Comparison of ENCODE assay signal across 20 cellular contexts in genomic region chr2:127052068-127052770, GRCh38. TPM values are rescaled to one million over a fixed set of nuclear protein-coding genes. Genes with fewer than 3 reads are reported as not detected.
DNase-seq lines count a peak whose midpoint lies in the region; ATAC-seq and TF ChIP-seq lines count a peak whose summit lies in the region.
"Had no signal": no experiment of that assay in that cellular context is flagged by ENCODE, and none has a peak within 500 bp of the region (broad histone marks: within the 10 kb centered on the region; RNA-seq: fewer than 3 reads in every experiment).

No MANE protein-coding gene starts in this region.

- no peaks in the 10 kb centered on the region for H3K9me3 Mint-ChIP-seq in CD14-positive monocyte
- H3K9me3 Mint-ChIP-seq: activated naive CD4-positive, alpha-beta T cell treated with anti-CD3 and anti-CD28 coated beads, Interleukin-2, amount 50 U/mL, for 72 hours; naive B cell had no signal

- no peak overlapping the region for H3K4me3 Mint-ChIP-seq in CD14-positive monocyte
- H3K4me3 Mint-ChIP-seq: naive B cell had no signal

- H3K9me3 ChIP-seq in effector memory CD4-positive, alpha-beta T cell (ENCODE audit: control insufficient read depth, low read length), result no peaks in the 10 kb centered on the region
- H3K9me3 ChIP-seq: Caco-2, testis had no signal

- no peaks in the 10 kb centered on the region for H3K36me3 Mint-ChIP-seq in CD14-positive monocyte
- H3K36me3 Mint-ChIP-seq: activated naive CD4-positive, alpha-beta T cell treated with anti-CD3 and anti-CD28 coated beads, Interleukin-2, amount 50 U/mL, for 72 hours had no signal

- TF ChIP-seq CTCF in CD14-positive monocyte (IDR thresholded peaks at IDR 0.05), result no peak

- peaks cover 0 to 9% (median 2%) of the 10 kb centered on the region in 3 donors for H3K27me3 Mint-ChIP-seq in CD14-positive monocyte (ENCODE audit: low read depth in 3 of 3)
- H3K27me3 Mint-ChIP-seq: naive B cell had no signal

- H3K4me1 ChIP-seq in effector memory CD4-positive, alpha-beta T cell (ENCODE audit: control insufficient read depth, insufficient read depth, low read length, poor library complexity, severe bottlenecking), result no peaks in the 10 kb centered on the region
- H3K4me1 ChIP-seq: testis had no signal

- H3K27me3 ChIP-seq in effector memory CD4-positive, alpha-beta T cell (replicated peaks; ENCODE audit: control insufficient read depth, insufficient read depth, low read length, poor library complexity, severe bottlenecking), result no peaks in the 10 kb centered on the region
- H3K27me3 ChIP-seq: testis had no signal

- H3K4me3 ChIP-seq in effector memory CD4-positive, alpha-beta T cell (ENCODE audit: insufficient read depth, low read depth, low read length, poor library complexity, severe bottlenecking), result no peak overlapping the region
- H3K4me3 ChIP-seq: skin epidermis, testis had no signal

- H3K27ac Mint-ChIP-seq in CD14-positive monocyte, result peak overlapping the region in 1 of 7 donors; percentile 52

- peaks cover 2% of the 10 kb centered on the region for H3K4me1 Mint-ChIP-seq in CD14-positive monocyte

- peak; percentile 27 for DNase-seq in activated CD4-positive, CD25-positive, alpha-beta regulatory T cell treated with anti-CD3 and anti-CD28 coated beads, Interleukin-2, amount 50 U/mL, for 72 hours
- DNase-seq in CD14-positive monocyte (ENCODE audit: low spot score), result peak; percentile 45
- peak in 35 of 42 donors; percentile 40 to 90 (median 68) for DNase-seq in head of caudate nucleus
- peak; percentile 80 for DNase-seq in posterior vena cava (ENCODE audit: low spot score)
- no peak for DNase-seq in NCI-H82 (lab: John Stamatoyannopoulos, UW)
- DNase-seq in effector memory CD4-positive, alpha-beta T cell, result no peak
- no peak for DNase-seq in DMS114 treated with DMSO at 0.1 percent for 48 hours (lab: John Stamatoyannopoulos, UW; ENCODE audit: unreplicated experiment)
- DNase-seq: ACHN; activated CD8-positive, alpha-beta memory T cell treated with anti-CD3 and anti-CD28 coated beads for 24 hours; Karpas-422; naive B cell; NCI-H1417 treated with DMSO at 0.1 percent for 48 hours; NCI-H524 treated with DMSO at 0.1 percent for 48 hours; RPMI8226; testis had no signal

- no peak for ATAC-seq in activated CD4-positive, CD25-positive, alpha-beta regulatory T cell treated with anti-CD3 and anti-CD28 coated beads, Interleukin-2, amount 50 U/mL, for 24 hours
- ATAC-seq: activated naive CD4-positive, alpha-beta T cell treated with anti-CD3 and anti-CD28 coated beads, Interleukin-2, amount 50 U/mL, for 72 hours had no signal

- no peak overlapping the region for H3K27ac ChIP-seq in effector memory CD4-positive, alpha-beta T cell (ENCODE audit: insufficient read depth, low read length, poor library complexity, severe bottlenecking)
- H3K27ac ChIP-seq: HL-60, skin epidermis, testis had no signal

- intact Hi-C loops in CD14-positive monocyte (cut with micrococcal nuclease), result no loop called here
- intact Hi-C loops in head of caudate nucleus (cut with DNase I), result no loop called here
- intact Hi-C loops in posterior vena cava (cut with DNase I), result no loop called here

- peaks cover 53% of the 10 kb centered on the region for H3K36me3 ChIP-seq in effector memory CD4-positive, alpha-beta T cell (ENCODE audit: control insufficient read depth, insufficient read depth, low read length)

RNA-seq across cellular contexts. Expression of gene BIN1, which starts 54.7 kb away (rescaled TPM):
- 1 to 10 TPM; 4.1 to 7.5 TPM for polyA plus RNA-seq in CD14-positive monocyte
- total RNA-seq in posterior vena cava, result 10 to 100 TPM; 49.2 to 84.8 TPM

Comparison
In these comparisons a context has a peak if more than half of its experiments do, and no peak if none do; other contexts are left out.
1. DNase-seq: peak in activated CD4-positive, CD25-positive, alpha-beta regulatory T cell treated with anti-CD3 and anti-CD28 coated beads, Interleukin-2, amount 50 U/mL, for 72 hours (single experiment), CD14-positive monocyte (single experiment), head of caudate nucleus (35 of 42) and posterior vena cava (single experiment); none in NCI-H82 (single experiment), effector memory CD4-positive, alpha-beta T cell (0 of 3) and DMS114 treated with DMSO at 0.1 percent for 48 hours (single experiment).